In genomic region chr9:126173929-126174328, GRCh38 we compare ENCODE assay signal across 18 cellular contexts.
"Had no signal": no experiment of that assay in that cellular context is flagged by ENCODE, and none has a peak within 500 bp of the region (broad histone marks: within the 10 kb centered on the region; RNA-seq: fewer than 3 reads in every experiment).

No MANE protein-coding gene starts in this region.

- H3K9me3 Mint-ChIP-seq: immature natural killer cell had no signal

- H3K4me1 Mint-ChIP-seq: immature natural killer cell; naive thymus-derived CD8-positive, alpha-beta T cell had no signal

- DNase-seq: heart left ventricle; hypothalamus; immature natural killer cell; kidney; left ventricle myocardium inferior; mesendoderm; naive thymus-derived CD8-positive, alpha-beta T cell; nucleus accumbens; psoas muscle; stimulated activated CD4-positive, alpha-beta T cell treated with anti-CD3 and anti-CD28 coated beads, Interleukin-12 subunit alpha, Interleukin-12 subunit beta, amount 100 ng/mL, for 4 hours; stimulated activated CD4-positive, alpha-beta T cell treated with anti-CD3 and anti-CD28 coated beads, Interleukin-15, amount 100 ng/mL, for 24 hours; stimulated activated CD4-positive, alpha-beta T cell treated with anti-CD3 and anti-CD28 coated beads, Interleukin-2, amount 100 ng/mL, for 24 hours; stimulated activated CD4-positive, alpha-beta T cell treated with anti-CD3 and anti-CD28 coated beads, Interleukin-4, amount 100 ng/mL, for 1 hour; stimulated activated naive CD4-positive, alpha-beta T cell; substantia nigra; uterus had no signal

- H3K27ac Mint-ChIP-seq: immature natural killer cell; naive thymus-derived CD8-positive, alpha-beta T cell; stimulated activated naive CD8-positive, alpha-beta T cell treated with anti-CD3 and anti-CD28 coated beads, Interleukin-15, Interleukin-2, amounts not matched to agents 100 ng/mL and 50 ng/mL, for 24 hours; type B pancreatic cell had no signal

- H3K4me3 Mint-ChIP-seq: immature natural killer cell; naive thymus-derived CD8-positive, alpha-beta T cell; stimulated activated naive CD8-positive, alpha-beta T cell treated with anti-CD3 and anti-CD28 coated beads, Interleukin-15, Interleukin-2, amounts not matched to agents 100 ng/mL and 50 ng/mL, for 24 hours; type B pancreatic cell had no signal

- ATAC-seq: heart left ventricle; naive thymus-derived CD8-positive, alpha-beta T cell; psoas muscle had no signal

- H3K36me3 Mint-ChIP-seq: immature natural killer cell, type B pancreatic cell had no signal
